In the genomic region with DNA sequence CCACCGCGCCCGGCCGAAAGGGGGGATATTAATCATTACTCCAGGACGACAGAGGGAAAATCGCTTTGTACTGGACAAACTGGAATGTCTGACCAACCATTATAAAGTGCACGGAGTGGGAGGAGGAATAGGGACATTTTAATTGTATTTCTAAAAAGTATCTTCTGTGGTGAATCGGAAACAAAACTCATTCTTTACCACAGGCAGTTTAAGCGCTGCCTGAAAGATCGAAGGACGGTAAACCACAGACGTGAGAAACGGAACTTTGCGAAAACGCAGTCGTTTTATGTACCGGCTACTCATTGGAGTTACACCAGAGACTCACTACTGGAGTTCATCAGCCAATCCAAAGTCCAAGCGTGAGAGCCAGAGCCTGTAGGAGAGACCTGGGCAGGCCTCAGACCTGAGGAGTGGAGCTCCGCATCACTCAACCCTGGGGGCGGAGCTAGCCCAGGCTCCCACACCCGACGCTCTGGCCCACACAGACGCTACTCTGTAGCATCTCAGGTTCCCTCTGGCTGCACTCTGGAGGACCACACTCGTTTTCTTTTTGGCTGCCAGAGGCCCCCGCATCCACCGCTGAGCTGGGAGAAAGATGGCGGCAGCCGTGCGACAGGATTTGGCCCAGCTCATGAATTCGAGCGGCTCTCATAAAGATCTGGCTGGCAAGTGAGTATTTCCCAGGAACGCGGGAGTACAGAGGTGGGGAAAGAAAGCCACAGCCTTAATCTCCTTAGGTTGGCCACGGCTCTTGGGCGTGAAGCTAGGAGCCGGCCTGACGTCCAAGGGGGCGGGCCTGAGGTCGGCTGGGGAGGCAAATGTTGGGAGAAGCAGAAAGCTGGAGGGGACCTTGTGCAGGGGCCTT, we compare ENCODE assay signal across 8 cellular contexts. TPM values are rescaled to one million over a fixed set of nuclear protein-coding genes. Genes with fewer than 3 reads are reported as not detected.
DNase-seq lines count a peak whose midpoint lies in the region; ATAC-seq and TF ChIP-seq lines count a peak whose summit lies in the region.

A gene (plus strand): TSS at position 554 of the 865 bp plus-strand sequence. CDS start 42 bp downstream, at position 596.

- CTCF ChIA-PET in AG04449 (lab: Yijun Ruan, JAX): interaction anchor here (0.5 to 6.0 kb wide), 14 partner anchors 10 to 573 kb away, joined by 3 to 32 read pairs (median 4); a partner anchor contains a TSS

- H3K4me3 ChIP-seq in AG04449 (ENCODE audit: low read depth, low read length): peak within 1 kb of the TSS; percentile 92
- peak within 1 kb of the TSS; percentile 69 to 86 (median 79) for H3K4me3 ChIP-seq in breast epithelium
- H3K4me3 ChIP-seq in iPS-18a (ENCODE audit: low read length): peak within 1 kb of the TSS; percentile 90
- peak within 1 kb of the TSS; percentile 93 for H3K4me3 ChIP-seq in skeletal muscle satellite cell (ENCODE audit: low read length)

- ATAC-seq in GM18873 (IDR thresholded peaks at IDR 0.05; ENCODE audit: low FRiP score, unreplicated experiment) (peak; percentile 97), HG03139 (IDR thresholded peaks at IDR 0.05; ENCODE audit: unreplicated experiment) (peak; percentile 99)

- POLR2A ChIA-PET in AG04449 (lab: Yijun Ruan, JAX): interaction anchor here (0.5 to 1.4 kb wide), 24 partner anchors 9 to 661 kb away, joined by 3 to 12 read pairs (median 3); a partner anchor contains a TSS

- H3K27ac ChIP-seq in VCaP (peak within 1 kb of the TSS; percentile 88), breast epithelium (peak within 1 kb of the TSS; percentile 92 to 94), iPS-18a (ENCODE audit: low read length) (peak within 1 kb of the TSS; percentile 14)

- TF ChIP-seq CTCF in AG04449 (IDR thresholded peaks at IDR 0.05; ENCODE audit: insufficient read depth, low read length, missing control alignments): peak; percentile 45
- no peak for TF ChIP-seq CTCF in VCaP (conservative IDR thresholded peaks at IDR 0.05)
- TF ChIP-seq CTCF in breast epithelium (IDR thresholded peaks at IDR 0.05): peak; percentile 10 to 48 (median 38)

- DNase-seq in AG04449 (ENCODE audit: low read depth, low spot score) (peak; percentile 99), NCI-H2196 treated with DMSO at 0.1 percent for 48 hours (lab: John Stamatoyannopoulos, UW; ENCODE audit: unreplicated experiment) (peak; percentile 89), breast epithelium (ENCODE audit: low spot score in 2 of 2) (peak; percentile 92 to 98)

- intact Hi-C loops in breast epithelium (cut with DNase I; ENCODE audit: low total_unique reads): no loop called here

- H3K36me3 ChIP-seq in breast epithelium: no peaks in the 10 kb centered on the region
- no peaks in the 10 kb centered on the region for H3K36me3 ChIP-seq in iPS-18a (ENCODE audit: control insufficient read depth, low read depth, low read length)
- H3K36me3 ChIP-seq in skeletal muscle satellite cell (ENCODE audit: insufficient read depth, low read length): no peaks in the 10 kb centered on the region

- no peak for TF ChIP-seq POLR2A in breast epithelium (IDR thresholded peaks at IDR 0.05)

- H3K9me3 ChIP-seq in breast epithelium (no peaks in the 10 kb centered on the region), iPS-18a (ENCODE audit: control insufficient read depth, low read depth, low read length) (no peaks in the 10 kb centered on the region), skeletal muscle satellite cell (replicated peaks; ENCODE audit: low read length) (no peaks in the 10 kb centered on the region)

- peak within 1 kb of the TSS; percentile 92 for H3K4me2 ChIP-seq in skeletal muscle satellite cell (ENCODE audit: low read length)

- H3K9ac ChIP-seq in iPS-18a (ENCODE audit: low read length): peak within 1 kb of the TSS; percentile 75
- H3K9ac ChIP-seq in skeletal muscle satellite cell (ENCODE audit: low read depth, low read length): peak within 1 kb of the TSS; percentile 93

- no peaks in the 10 kb centered on the region for H3K27me3 ChIP-seq in breast epithelium
- no peaks in the 10 kb centered on the region for H3K27me3 ChIP-seq in iPS-18a (ENCODE audit: control insufficient read depth, insufficient read depth, low read length)
- H3K27me3 ChIP-seq in skeletal muscle satellite cell (ENCODE audit: control insufficient read depth, insufficient read depth, low read length): peaks cover 4% of the 10 kb centered on the region

- H3K4me1 ChIP-seq in breast epithelium: no peaks in the 10 kb centered on the region
- no peaks in the 10 kb centered on the region for H3K4me1 ChIP-seq in iPS-18a (ENCODE audit: control insufficient read depth, low read depth, low read length)
- peaks cover 23% of the 10 kb centered on the region for H3K4me1 ChIP-seq in skeletal muscle satellite cell (ENCODE audit: control insufficient read depth, insufficient read depth, low read length)

RNA-seq across cellular contexts. Expression of the gene that starts here (rescaled TPM):
- 10 to 100 TPM; 55.8 to 67.9 (median 56.4) TPM for total RNA-seq in breast epithelium
- 79.1 and 79.7 TPM in 2 replicates for total RNA-seq in skeletal muscle satellite cell (2012; rRNA removed)

Comparison
In these comparisons a context has a peak if more than half of its experiments do, and no peak if none do; other contexts are left out.
1. Peak in every context shown above with its lines: DNase-seq, ATAC-seq, H3K4me3 ChIP-seq and H3K27ac ChIP-seq.
2. H3K27ac ChIP-seq: peak in every context shown above with its lines; median percentile 93 in breast epithelium; 88 in VCaP; 14 in iPS-18a.